In genomic region chr20:53801609-53802370, GRCh38 we compare ENCODE assay signal across 23 cellular contexts.
"Had no signal": no experiment of that assay in that cellular context is flagged by ENCODE, and none has a peak within 500 bp of the region (broad histone marks: within the 10 kb centered on the region; RNA-seq: fewer than 3 reads in every experiment).

No MANE protein-coding gene starts in this region.

- H3K4me3 Mint-ChIP-seq: activated CD4-positive, alpha-beta memory T cell treated with anti-CD3 and anti-CD28 coated beads for 36 hours; naive B cell; T-helper 1 cell treated with Interleukin-12 subunit alpha and Interleukin-12 subunit beta and Interleukin-4 antibody, amounts not matched to agents 30 μg/mL and 1 μg/mL, for 36 hours had no signal

- H3K9me3 Mint-ChIP-seq: activated CD4-positive, alpha-beta memory T cell treated with anti-CD3 and anti-CD28 coated beads for 36 hours; T-helper 1 cell treated with Interleukin-12 subunit alpha and Interleukin-12 subunit beta and Interleukin-4 antibody, amounts not matched to agents 30 μg/mL and 1 μg/mL, for 36 hours had no signal

- ATAC-seq: activated naive CD4-positive, alpha-beta T cell treated with anti-CD3 and anti-CD28 coated beads, Interleukin-2, amount 50 U/mL, for 72 hours; left ventricle myocardium superior had no signal

- H3K27ac Mint-ChIP-seq: activated CD4-positive, alpha-beta memory T cell treated with anti-CD3 and anti-CD28 coated beads for 36 hours; activated naive CD4-positive, alpha-beta T cell treated with anti-CD3 and anti-CD28 coated beads, Interleukin-2, amount 50 U/mL, for 72 hours; T-helper 1 cell treated with Interleukin-12 subunit alpha and Interleukin-12 subunit beta and Interleukin-4 antibody, amounts not matched to agents 30 μg/mL and 1 μg/mL, for 36 hours had no signal

- H3K27me3 Mint-ChIP-seq: activated CD4-positive, alpha-beta memory T cell treated with anti-CD3 and anti-CD28 coated beads for 36 hours; naive B cell had no signal

- DNase-seq: activated CD4-positive, alpha-beta memory T cell treated with anti-CD3 and anti-CD28 coated beads for 36 hours; activated CD4-positive, alpha-beta T cell treated with anti-CD3 and anti-CD28 coated beads for 48 hours; activated T-cell treated with anti-CD3 and anti-CD28 coated beads for 4 hours; adrenal gland; brain microvascular endothelial cell; caudate nucleus; dermis blood vessel endothelial cell; effector CD8-positive, alpha-beta T cell; foreskin melanocyte; hippocampal formation; left ventricle myocardium superior; naive B cell; nucleus accumbens; posterior cingulate gyrus; stimulated activated CD4-positive, alpha-beta T cell treated with anti-CD3 and anti-CD28 coated beads, Interleukin-15, amount 100 ng/mL, for 24 hours; stimulated activated naive CD4-positive, alpha-beta T cell treated with Interleukin-2 at 50 U/mL for 16 hours; upper lobe of left lung had no signal

- H3K36me3 ChIP-seq: adrenal gland, ascending aorta, brain microvascular endothelial cell, right lobe of liver, thoracic aorta, upper lobe of left lung had no signal

- H3K27ac ChIP-seq: adrenal gland, ascending aorta, brain microvascular endothelial cell, right lobe of liver, thoracic aorta, upper lobe of left lung had no signal

- H3K4me3 ChIP-seq: adrenal gland, ascending aorta, right lobe of liver, smooth muscle cell, thoracic aorta, upper lobe of left lung had no signal

- H3K4me1 ChIP-seq: adrenal gland, ascending aorta had no signal

- H3K27me3 ChIP-seq: adrenal gland, ascending aorta, brain microvascular endothelial cell, right lobe of liver, upper lobe of left lung had no signal

- H3K36me3 Mint-ChIP-seq: activated CD4-positive, alpha-beta memory T cell treated with anti-CD3 and anti-CD28 coated beads for 36 hours; activated naive CD4-positive, alpha-beta T cell treated with anti-CD3 and anti-CD28 coated beads, Interleukin-2, amount 50 U/mL, for 72 hours had no signal

- H3K9me3 ChIP-seq: adrenal gland, ascending aorta, right lobe of liver, thoracic aorta, upper lobe of left lung had no signal
